In genomic region chr11:125070699-125071254, GRCh38 we compare ENCODE assay signal across 8 cellular contexts. TPM values are rescaled to one million over a fixed set of nuclear protein-coding genes. Genes with fewer than 3 reads are reported as not detected.
DNase-seq lines count a peak whose midpoint lies in the region; ATAC-seq and TF ChIP-seq lines count a peak whose summit lies in the region.

No MANE protein-coding gene starts in this region.

- no peak overlapping the region for H3K4me3 Mint-ChIP-seq in naive thymus-derived CD4-positive, alpha-beta T cell

- no peaks in the 10 kb centered on the region for H3K9me3 ChIP-seq in OCI-LY3 (ENCODE audit: insufficient read depth, low read length)
- no peaks in the 10 kb centered on the region for H3K9me3 ChIP-seq in naive thymus-derived CD4-positive, alpha-beta T cell (ENCODE audit: control insufficient read depth in 2 of 3, low read length in 3 of 3)

- POLR2A ChIA-PET in naive thymus-derived CD4-positive, alpha-beta T cell (lab: Charles Lee) = no interaction called here

- peak; percentile 77 for ATAC-seq in HG02885 (IDR thresholded peaks at IDR 0.05; ENCODE audit: poor library complexity, unreplicated experiment)
- peak; percentile 92 for ATAC-seq in naive thymus-derived CD4-positive, alpha-beta T cell

- H3K27ac Mint-ChIP-seq in naive thymus-derived CD4-positive, alpha-beta T cell = peak overlapping the region in 1 of 9 donors; percentile 0

- peak overlapping the region; percentile 61; the same call in 1 of the 2 replicates for H3K4me3 ChIP-seq in OCI-LY3 (ENCODE audit: low read length)
- H3K4me3 ChIP-seq in epithelial cell of esophagus (ENCODE audit: low read length) = no peak overlapping the region
- no peak overlapping the region for H3K4me3 ChIP-seq in naive thymus-derived CD4-positive, alpha-beta T cell (ENCODE audit: low read length)

- no peaks in the 10 kb centered on the region for H4K20me1 ChIP-seq in OCI-LY3 (ENCODE audit: insufficient read depth, low read length)

- peaks cover 8% of the 10 kb centered on the region for H3K36me3 ChIP-seq in OCI-LY3 (replicated peaks; ENCODE audit: low read depth, low read length)
- H3K36me3 ChIP-seq in naive thymus-derived CD4-positive, alpha-beta T cell (ENCODE audit: control insufficient read depth in 2 of 3, insufficient read depth in 3 of 3, low read length in 3 of 3) = no peaks in the 10 kb centered on the region

- CTCF ChIA-PET in naive thymus-derived CD4-positive, alpha-beta T cell (lab: Charles Lee) = no interaction called here

- no peaks in the 10 kb centered on the region for H3K9me3 Mint-ChIP-seq in naive thymus-derived CD4-positive, alpha-beta T cell

- peak overlapping the region; percentile 88 for H3K27ac ChIP-seq in OCI-LY3 (ENCODE audit: low read length)
- H3K27ac ChIP-seq in naive thymus-derived CD4-positive, alpha-beta T cell (ENCODE audit: low read depth, low read length) = no peak overlapping the region

- H3K9ac ChIP-seq in OCI-LY3 (ENCODE audit: low read length) = peak overlapping the region; percentile 69; the same call in 1 of the 2 replicates

- peak; percentile 21 for DNase-seq in activated T-cell treated with anti-CD3 and anti-CD28 coated beads for 48 hours (ENCODE audit: low read depth)
- no peak for DNase-seq in activated T-cell treated with anti-CD3 and anti-CD28 coated beads, Interleukin-2, amount 50 U/mL, for 1 hour
- DNase-seq in epithelial cell of esophagus (ENCODE audit: low read depth) = peak; percentile 87
- no peak for DNase-seq in naive thymus-derived CD4-positive, alpha-beta T cell
- DNase-seq in NCI-H748 treated with DMSO at 0.1 percent for 48 hours (lab: John Stamatoyannopoulos, UW) = no peak
- no peak for DNase-seq in NCI-H2171 treated with DMSO at 0.1 percent for 48 hours (lab: John Stamatoyannopoulos, UW)

- intact Hi-C loops in naive thymus-derived CD4-positive, alpha-beta T cell (cut with micrococcal nuclease) = no loop called here

- H3K27me3 ChIP-seq in OCI-LY3 (ENCODE audit: low read depth, low read length) = no peaks in the 10 kb centered on the region
- H3K27me3 ChIP-seq in naive thymus-derived CD4-positive, alpha-beta T cell (ENCODE audit: control insufficient read depth in 2 of 2, insufficient read depth in 2 of 2, low read length in 2 of 2) = no peaks in the 10 kb centered on the region

- peak overlapping the region; percentile 82 for H3K4me2 ChIP-seq in OCI-LY3 (ENCODE audit: low read length)

- peaks cover 0 to 3% (median 0%) of the 10 kb centered on the region in 5 donors for H3K36me3 Mint-ChIP-seq in naive thymus-derived CD4-positive, alpha-beta T cell

- peaks cover 14 to 50% (median 42%) of the 10 kb centered on the region in 5 donors for H3K27me3 Mint-ChIP-seq in naive thymus-derived CD4-positive, alpha-beta T cell

- peaks cover 51% of the 10 kb centered on the region for H3K4me1 ChIP-seq in OCI-LY3 (ENCODE audit: low read length)
- no peaks in the 10 kb centered on the region for H3K4me1 ChIP-seq in naive thymus-derived CD4-positive, alpha-beta T cell (ENCODE audit: control insufficient read depth in 2 of 2, insufficient read depth in 2 of 2, low read length in 2 of 2)

- H2AFZ ChIP-seq in OCI-LY3 (ENCODE audit: low read depth, low read length) = no peak overlapping the region

- TF ChIP-seq CTCF in OCI-LY3 (IDR thresholded peaks at IDR 0.05; ENCODE audit: low read depth, low read length) (no peak), epithelial cell of esophagus (IDR thresholded peaks at IDR 0.05; ENCODE audit: insufficient read depth, low read depth, low read length, missing control alignments) (no peak)

- peaks cover 0 to 17% (median 0%) of the 10 kb centered on the region in 7 donors for H3K4me1 Mint-ChIP-seq in naive thymus-derived CD4-positive, alpha-beta T cell

- H3K79me2 ChIP-seq in OCI-LY3 (ENCODE audit: low read length) = no peaks in the 10 kb centered on the region

RNA-seq across cellular contexts. Expression of gene SLC37A2, which starts 7.7 kb away (rescaled TPM):
- 10 to 100 TPM in 1 of 5 experiments, 1 to 10 TPM in 3, under 1 TPM in 1; 0.58 to 16.3 (median 4.0) TPM for total RNA-seq in naive thymus-derived CD4-positive, alpha-beta T cell
- under 1 TPM; 0.07 to 0.20 TPM for polyA plus RNA-seq in naive thymus-derived CD4-positive, alpha-beta T cell

RNA-seq across cellular contexts. Expression of gene TMEM218, which starts 40.6 kb away (rescaled TPM):
- total RNA-seq in naive thymus-derived CD4-positive, alpha-beta T cell = 10 to 100 TPM; 10.2 to 18.5 (median 13.9) TPM
- polyA plus RNA-seq in naive thymus-derived CD4-positive, alpha-beta T cell = 10 to 100 TPM; 34.5 to 36.1 TPM

Comparison
In these comparisons a context has a peak if more than half of its experiments do, and no peak if none do; other contexts are left out.
1. DNase-seq: peak in activated T-cell treated with anti-CD3 and anti-CD28 coated beads for 48 hours (single experiment) and epithelial cell of esophagus (single experiment); none in activated T-cell treated with anti-CD3 and anti-CD28 coated beads, Interleukin-2, amount 50 U/mL, for 1 hour (single experiment), naive thymus-derived CD4-positive, alpha-beta T cell (0 of 9), NCI-H748 treated with DMSO at 0.1 percent for 48 hours (single experiment) and NCI-H2171 treated with DMSO at 0.1 percent for 48 hours (single experiment).